8 cellular contexts compared by ENCODE assay signal in the genomic region with DNA sequence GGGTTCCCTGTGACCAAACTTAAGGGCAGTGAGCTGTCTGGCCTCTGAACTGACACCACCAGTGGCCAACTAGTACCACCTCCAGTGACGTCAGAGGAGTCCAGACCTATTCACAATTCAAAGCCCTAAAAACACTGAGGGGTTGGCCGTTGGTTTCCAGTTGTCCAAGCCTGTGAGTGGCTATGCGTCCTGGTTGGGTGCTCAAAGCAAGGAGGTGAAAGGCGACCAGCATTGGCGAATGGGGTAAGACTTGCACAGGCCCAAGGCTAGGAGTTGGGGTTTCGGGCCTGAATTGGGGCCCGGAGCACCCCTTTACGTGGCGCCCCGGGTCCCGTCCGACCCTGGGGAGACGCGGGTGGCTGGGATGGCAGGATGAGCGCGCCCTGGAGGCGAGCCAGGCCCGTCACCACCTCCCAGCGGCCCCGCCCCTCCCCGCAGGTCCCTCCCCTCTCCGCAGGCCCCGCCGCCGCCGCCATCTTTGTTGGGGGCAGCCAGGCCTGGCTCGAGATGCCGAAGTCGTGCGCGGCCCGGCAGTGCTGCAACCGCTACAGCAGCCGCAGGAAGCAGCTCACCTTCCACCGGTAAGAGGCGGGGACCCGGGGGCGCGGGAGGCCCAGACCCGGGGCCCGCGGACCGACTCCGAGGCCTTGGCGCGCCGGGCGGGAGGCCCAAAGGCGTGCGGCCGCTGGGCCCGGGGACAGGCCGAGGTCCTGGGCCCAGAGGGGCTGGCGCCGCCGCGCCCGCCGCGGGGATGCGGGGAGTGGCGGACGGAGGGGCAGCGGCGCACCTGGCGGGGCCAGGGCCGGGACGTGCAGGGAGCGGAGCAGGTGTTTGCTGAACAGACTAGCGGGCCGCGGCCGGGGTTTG. TPM values are rescaled to one million over a fixed set of nuclear protein-coding genes. Genes with fewer than 3 reads are reported as not detected.
DNase-seq lines count a peak whose midpoint lies in the region; ATAC-seq and TF ChIP-seq lines count a peak whose summit lies in the region.

Gene THAP3, plus strand, starts transcription at position 157 of the 867 bp plus-strand sequence. Its CDS starts 351 bp downstream, at position 508.

- H3K4me3 ChIP-seq in HUES6 (ENCODE audit: low read depth, low read length) (peak within 1 kb of the TSS; percentile 95), Panc1 (ENCODE audit: low read depth in 2 of 2, low read length in 2 of 2) (peak within 1 kb of the TSS; percentile 72 to 79)
- H3K4me3 ChIP-seq in naive thymus-derived CD4-positive, alpha-beta T cell (ENCODE audit: low read length): peak within 1 kb of the TSS; percentile 52

- peak; percentile 93 for DNase-seq in DMS 273 (lab: John Stamatoyannopoulos, UW; ENCODE audit: unreplicated experiment)
- DNase-seq in Panc1 (ENCODE audit: low read depth, low spot score): peak; percentile 78
- peak; percentile 85 for DNase-seq in activated T-helper 1 cell treated with Interleukin-2 at 50 U/mL for 16 hours (ENCODE audit: low read depth)
- DNase-seq in fibroblast of gingiva (ENCODE audit: low read depth): peak; percentile 89
- peak; percentile 77 to 90 (median 87) for DNase-seq in naive thymus-derived CD4-positive, alpha-beta T cell
- DNase-seq in stimulated activated naive B cell treated with anti-CD40 and anti-IgM and Interleukin-4, amounts not matched to agents 10 μg/mL and 1 μg/mL and 100 μg/mL, for 72 hours: peak; percentile 74

- TF ChIP-seq CTCF in Panc1 (IDR thresholded peaks at IDR 0.05): no peak

- in situ Hi-C loops in Panc1 (cut with HindIII; ENCODE audit: low pct_unique_long_range_greater_than_20kb, low sequenced_read_pairs): no loop called here

- no peaks in the 10 kb centered on the region for H3K27me3 Mint-ChIP-seq in naive thymus-derived CD4-positive, alpha-beta T cell
- H3K27me3 Mint-ChIP-seq in stimulated activated naive B cell treated with anti-CD40 and anti-IgM and Interleukin-4, amounts not matched to agents 10 μg/mL and 1 μg/mL and 100 μg/mL, for 72 hours: no peaks in the 10 kb centered on the region

- H3K27ac ChIP-seq in HUES6 (ENCODE audit: low read depth, low read length) (peak within 1 kb of the TSS; percentile 34; the same call in 1 of the 2 replicates), Panc1 (ENCODE audit: low read length) (peak within 1 kb of the TSS; percentile 79)
- H3K27ac ChIP-seq in naive thymus-derived CD4-positive, alpha-beta T cell (ENCODE audit: low read depth, low read length): peak within 1 kb of the TSS; percentile 78

- peaks cover 4% of the 10 kb centered on the region; the same call in 1 of the 2 replicates for H3K4me1 ChIP-seq in HUES6 (ENCODE audit: control insufficient read depth, insufficient read depth, low read length)
- H3K4me1 ChIP-seq in Panc1 (ENCODE audit: control insufficient read depth, insufficient read depth, low read length): peaks cover 32% of the 10 kb centered on the region
- peaks cover 13 to 18% of the 10 kb centered on the region in 2 donors for H3K4me1 ChIP-seq in naive thymus-derived CD4-positive, alpha-beta T cell (ENCODE audit: control insufficient read depth in 2 of 2, insufficient read depth in 2 of 2, low read length in 2 of 2)

- no TSS peak for BruUV-seq in Panc1 (replicated peaks; lab: Mats Ljungman, UMichigan)

- H3K9me3 Mint-ChIP-seq in naive thymus-derived CD4-positive, alpha-beta T cell: no peaks in the 10 kb centered on the region
- no peaks in the 10 kb centered on the region for H3K9me3 Mint-ChIP-seq in stimulated activated naive B cell treated with anti-CD40 and anti-IgM and Interleukin-4, amounts not matched to agents 10 μg/mL and 1 μg/mL and 100 μg/mL, for 72 hours

- H3K27me3 ChIP-seq in HUES6 (ENCODE audit: control insufficient read depth, insufficient read depth, low read length) (no peaks in the 10 kb centered on the region), Panc1 (ENCODE audit: control insufficient read depth, insufficient read depth, low read length) (no peaks in the 10 kb centered on the region)
- H3K27me3 ChIP-seq in naive thymus-derived CD4-positive, alpha-beta T cell (ENCODE audit: control insufficient read depth in 2 of 2, insufficient read depth in 2 of 2, low read length in 2 of 2): no peaks in the 10 kb centered on the region

- ATAC-seq in GM21367 (IDR thresholded peaks at IDR 0.05; ENCODE audit: unreplicated experiment): peak; percentile 75
- peak; percentile 93 for ATAC-seq in Panc1
- ATAC-seq in naive thymus-derived CD4-positive, alpha-beta T cell: peak; percentile 99
- ATAC-seq in stimulated activated naive B cell treated with anti-CD40 and anti-IgM and Interleukin-4, amounts not matched to agents 10 μg/mL and 1 μg/mL and 100 μg/mL, for 72 hours (replicated peaks): peak; percentile 93 to 96

- peak within 1 kb of the TSS; percentile 86 to 97 (median 92) for H3K4me3 Mint-ChIP-seq in naive thymus-derived CD4-positive, alpha-beta T cell
- H3K4me3 Mint-ChIP-seq in stimulated activated naive B cell treated with anti-CD40 and anti-IgM and Interleukin-4, amounts not matched to agents 10 μg/mL and 1 μg/mL and 100 μg/mL, for 72 hours: peak within 1 kb of the TSS; percentile 90 to 91

- H3K36me3 ChIP-seq in HUES6 (ENCODE audit: control insufficient read depth, insufficient read depth, low read length) (peaks cover 74% of the 10 kb centered on the region), Panc1 (ENCODE audit: control insufficient read depth, insufficient read depth, low read length) (peaks cover 2% of the 10 kb centered on the region; the same call in 1 of the 2 replicates)
- peaks cover 0 to 51% (median under 1%) of the 10 kb centered on the region in 3 experiments for H3K36me3 ChIP-seq in naive thymus-derived CD4-positive, alpha-beta T cell (ENCODE audit: control insufficient read depth in 2 of 3, insufficient read depth in 3 of 3, low read length in 3 of 3)

- peaks cover 11 to 39% (median 30%) of the 10 kb centered on the region in 7 donors for H3K4me1 Mint-ChIP-seq in naive thymus-derived CD4-positive, alpha-beta T cell
- peaks cover 22 to 41% of the 10 kb centered on the region in 2 donors for H3K4me1 Mint-ChIP-seq in stimulated activated naive B cell treated with anti-CD40 and anti-IgM and Interleukin-4, amounts not matched to agents 10 μg/mL and 1 μg/mL and 100 μg/mL, for 72 hours

- intact Hi-C loops in Panc1 (cut with micrococcal nuclease; ENCODE audit: unreplicated experiment): no loop called here
- intact Hi-C loops in naive thymus-derived CD4-positive, alpha-beta T cell (cut with micrococcal nuclease): loop anchor here (1.0 to 5.0 kb wide), 10 partner anchors 12 to 426 kb away; partner anchors contain the start of genes NOL9 (in 2 of the 2), PHF13 (in 2 of the 2), ZBTB48 (in 2 of the 2) and ACOT7 (in 1 of the 2)

- H3K9ac ChIP-seq in HUES6 (ENCODE audit: low read length): peak within 1 kb of the TSS; percentile 77

- peaks cover 0 to 16% (median 5%) of the 10 kb centered on the region in 5 donors for H3K36me3 Mint-ChIP-seq in naive thymus-derived CD4-positive, alpha-beta T cell
- H3K36me3 Mint-ChIP-seq in stimulated activated naive B cell treated with anti-CD40 and anti-IgM and Interleukin-4, amounts not matched to agents 10 μg/mL and 1 μg/mL and 100 μg/mL, for 72 hours: peaks cover 30 to 39% of the 10 kb centered on the region in 2 donors

- H3K27ac Mint-ChIP-seq in naive thymus-derived CD4-positive, alpha-beta T cell: peak within 1 kb of the TSS; percentile 72 to 96 (median 86)
- H3K27ac Mint-ChIP-seq in stimulated activated naive B cell treated with anti-CD40 and anti-IgM and Interleukin-4, amounts not matched to agents 10 μg/mL and 1 μg/mL and 100 μg/mL, for 72 hours: peak within 1 kb of the TSS; percentile 95

- POLR2A ChIA-PET in Panc1 (lab: Charles Lee): interaction anchor here (0.7 kb wide), 1 partner anchor 477 kb away, joined by 4 read pairs; no protein-coding TSS in a partner anchor
- POLR2A ChIA-PET in naive thymus-derived CD4-positive, alpha-beta T cell (lab: Charles Lee): interaction anchor here (0.6 to 14.2 kb wide), 5 partner anchors 9 to 439 kb away, joined by 3 to 246 read pairs (median 5); partner anchors contain the start of genes KLHL21 and PHF13

- H3K9me3 ChIP-seq in HUES6 (ENCODE audit: control insufficient read depth, insufficient read depth, low read depth, low read length) (no peaks in the 10 kb centered on the region), Panc1 (ENCODE audit: control insufficient read depth, insufficient read depth, low read depth, low read length) (no peaks in the 10 kb centered on the region)
- no peaks in the 10 kb centered on the region for H3K9me3 ChIP-seq in naive thymus-derived CD4-positive, alpha-beta T cell (ENCODE audit: control insufficient read depth in 2 of 3, low read length in 3 of 3)

- CTCF ChIA-PET in Panc1 (lab: Charles Lee): no interaction called here
- CTCF ChIA-PET in naive thymus-derived CD4-positive, alpha-beta T cell (lab: Charles Lee): interaction anchor here (1.0 to 2.0 kb wide), 3 partner anchors 21 to 27 kb away, joined by 3 to 8 read pairs (median 7); no protein-coding TSS in a partner anchor

RNA-seq across cellular contexts. Expression of gene THAP3, which starts in this region (rescaled TPM):
- total RNA-seq in Panc1 (2021; ENCODE audit: unreplicated experiment): 24.9 TPM
- 35.1 TPM for polyA plus RNA-seq in Panc1 (2012; ENCODE audit: insufficient read length)
- total RNA-seq in naive thymus-derived CD4-positive, alpha-beta T cell: 10 to 100 TPM; 14.1 to 30.5 (median 20.3) TPM
- polyA plus RNA-seq in naive thymus-derived CD4-positive, alpha-beta T cell: 10 to 100 TPM; 18.7 to 31.8 TPM

Comparison
In these comparisons a context has a peak if more than half of its experiments do, and no peak if none do; other contexts are left out.
1. Peak in every context shown above with its lines: DNase-seq, ATAC-seq, H3K4me3 ChIP-seq and H3K27ac ChIP-seq.